In the genomic region with DNA sequence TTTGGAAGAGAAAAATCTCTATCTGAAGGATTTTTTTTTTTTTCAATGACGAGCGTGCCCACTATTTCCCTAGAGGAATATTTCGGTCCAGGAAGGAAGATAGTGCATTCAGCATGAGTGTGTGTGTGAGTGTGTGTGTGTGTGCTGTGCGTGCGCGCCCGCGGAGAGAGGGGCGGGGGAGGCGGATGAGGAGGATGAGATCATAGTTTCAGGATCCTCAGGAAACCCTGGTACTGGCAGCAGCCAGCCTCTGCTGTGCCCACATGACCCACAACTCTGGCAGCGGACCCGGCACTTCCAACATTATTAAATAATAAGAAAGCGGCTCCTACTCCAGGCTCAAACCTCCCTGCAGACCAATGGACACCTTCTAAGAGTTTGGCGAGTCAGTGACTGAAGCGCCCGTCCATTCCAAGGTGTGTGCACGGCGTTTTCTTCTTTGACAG, we compare ENCODE assay signal across 9 cellular contexts.
DNase-seq lines count a peak whose midpoint lies in the region; ATAC-seq and TF ChIP-seq lines count a peak whose summit lies in the region.
"Had no signal": no experiment of that assay in that cellular context is flagged by ENCODE, and none has a peak within 500 bp of the region (broad histone marks: within the 10 kb centered on the region; RNA-seq: fewer than 3 reads in every experiment).

No MANE protein-coding gene starts in this region.

- ATAC-seq in HG02571 (IDR thresholded peaks at IDR 0.05; ENCODE audit: unreplicated experiment), result peak; percentile 38

- H3K4me3 ChIP-seq in muscle layer of duodenum (ENCODE audit: low read depth in 1 of 2, low read length in 2 of 2) (peak overlapping the region; percentile 38 to 67), vagina (peak overlapping the region; percentile 37 to 57)

- no peaks in the 10 kb centered on the region for H3K9me3 ChIP-seq in muscle layer of duodenum (ENCODE audit: control insufficient read depth in 1 of 2, low read length in 2 of 2)
- H3K9me3 ChIP-seq in vagina, result no peaks in the 10 kb centered on the region

- H3K27me3 ChIP-seq in muscle layer of duodenum (ENCODE audit: low read depth, low read length), result no peaks in the 10 kb centered on the region
- H3K27me3 ChIP-seq in vagina, result no peaks in the 10 kb centered on the region

- peak overlapping the region; percentile 17 for H3K27ac ChIP-seq in muscle layer of duodenum (ENCODE audit: low read length)
- H3K27ac ChIP-seq in vagina, result no peak overlapping the region
- H3K27ac ChIP-seq: C4-2B had no signal

- no peak for TF ChIP-seq POLR2A in vagina (IDR thresholded peaks at IDR 0.05)

- intact Hi-C loops in vagina (cut with DNase I), result no loop called here

- H3K4me1 ChIP-seq in muscle layer of duodenum (ENCODE audit: control insufficient read depth in 1 of 2, insufficient read depth in 2 of 2, low read length in 2 of 2) (no peaks in the 10 kb centered on the region), vagina (no peaks in the 10 kb centered on the region)

- H3K36me3 ChIP-seq in muscle layer of duodenum (ENCODE audit: control insufficient read depth in 1 of 2, insufficient read depth in 2 of 2, low read length in 2 of 2) (no peaks in the 10 kb centered on the region), vagina (no peaks in the 10 kb centered on the region)

- peak; percentile 48 for DNase-seq in activated CD4-positive, alpha-beta T cell treated with anti-CD3 and anti-CD28 coated beads for 48 hours
- no peak for DNase-seq in activated CD4-positive, alpha-beta T cell treated with anti-CD3 and anti-CD28 coated beads, Interleukin-2, amount 50 U/mL, for 4 hours
- DNase-seq in NCI-H1417 treated with DMSO at 0.1 percent for 48 hours (lab: John Stamatoyannopoulos, UW) (peak; percentile 77), T1000 (lab: John Stamatoyannopoulos, UW) (peak; percentile 44), fibroblast of peridontal ligament (ENCODE audit: extremely low read depth) (peak; percentile 54), vagina (ENCODE audit: extremely low spot score in 2 of 2) (no peak)

- TF ChIP-seq CTCF in vagina (IDR thresholded peaks at IDR 0.05), result no peak

Comparison
In these comparisons a context has a peak if more than half of its experiments do, and no peak if none do; other contexts are left out.
1. DNase-seq: peak in activated CD4-positive, alpha-beta T cell treated with anti-CD3 and anti-CD28 coated beads for 48 hours (single experiment), NCI-H1417 treated with DMSO at 0.1 percent for 48 hours (single experiment), T1000 (single experiment) and fibroblast of peridontal ligament (single experiment); none in activated CD4-positive, alpha-beta T cell treated with anti-CD3 and anti-CD28 coated beads, Interleukin-2, amount 50 U/mL, for 4 hours (0 of 2) and vagina (0 of 2).